In the genomic region with DNA sequence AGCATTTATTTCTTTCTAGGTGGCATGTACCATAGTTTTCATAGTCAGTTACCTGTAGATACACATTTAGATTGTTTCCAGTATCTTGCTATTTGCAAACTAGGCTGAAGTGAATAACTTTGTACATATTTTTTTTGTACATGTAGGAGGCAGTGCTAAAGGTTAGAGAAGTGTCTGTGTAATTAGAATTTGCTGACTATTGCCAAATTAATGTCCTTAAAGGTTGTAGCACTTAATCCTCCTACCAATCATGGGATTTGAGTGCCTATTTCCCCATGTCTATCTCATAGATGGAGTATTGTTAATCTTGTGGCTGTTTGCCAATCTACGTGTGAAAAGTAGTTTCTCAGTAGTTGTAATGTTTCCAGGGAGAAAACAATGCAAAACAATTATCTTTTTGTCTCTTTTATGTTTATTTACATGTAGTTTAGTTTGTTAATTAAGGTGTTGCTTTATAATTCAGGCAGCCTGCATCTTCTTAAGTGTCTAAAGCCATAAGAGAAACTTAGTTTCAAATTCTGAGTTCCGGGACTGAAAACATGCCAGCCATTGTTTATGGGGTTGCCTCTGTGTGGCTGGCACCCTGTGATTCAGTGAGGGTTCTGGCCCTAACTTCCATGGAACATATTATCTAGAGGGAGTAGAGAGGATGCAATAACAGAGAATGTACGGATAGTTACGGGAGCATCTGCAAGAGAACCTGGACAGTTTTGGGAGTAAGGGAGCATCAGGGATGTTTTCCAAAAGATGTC, we compare ENCODE assay signal across 15 cellular contexts.
A peak's percentile ranks its signal among the peaks of the same experiment; 100 is the strongest.
DNase-seq lines count a peak whose midpoint lies in the region; ATAC-seq, FAIRE-seq and TF ChIP-seq lines count a peak whose summit lies in the region.
"Had no signal": no experiment of that assay in that cellular context is flagged by ENCODE, and none has a peak within 500 bp of the region (broad histone marks: within the 10 kb centered on the region; RNA-seq: fewer than 3 reads in every experiment).

No MANE protein-coding gene starts in this region.

- no peaks in the 10 kb centered on the region for H4K20me1 ChIP-seq in keratinocyte (ENCODE audit: control insufficient read depth, extremely low read depth, insufficient read depth, low read length)

- FAIRE-seq in keratinocyte (lab: Jason Lieb, UNC) (no peak), GM19239 (lab: Jason Lieb, UNC) (no peak)

- ATAC-seq in GM19328 (IDR thresholded peaks at IDR 0.05; ENCODE audit: unreplicated experiment) (no peak), GM18909 (IDR thresholded peaks at IDR 0.05; ENCODE audit: poor library complexity, unreplicated experiment) (no peak), GM21447 (IDR thresholded peaks at IDR 0.05; ENCODE audit: unreplicated experiment) (no peak)
- ATAC-seq: CD8-positive, alpha-beta T cell had no signal

- no peak for TF ChIP-seq POLR2A in stomach (IDR thresholded peaks at IDR 0.05)

- dilution Hi-C loops in keratinocyte (cut with MboI; ENCODE audit: extremely low pct_ligation_motif_present, low sequenced_read_pairs), result no loop called here

- no peak for TF ChIP-seq CTCF in HEK293 (tag by site-specific recombination; IDR thresholded peaks at IDR 0.05)
- TF ChIP-seq CTCF in cardiac fibroblast (IDR thresholded peaks at IDR 0.05; ENCODE audit: low read depth, low read length), result no peak
- no peak for TF ChIP-seq CTCF in keratinocyte (optimal IDR thresholded peaks at IDR 0.05 in 1 of 3, IDR thresholded peaks at IDR 0.05 in 1 of 3, conservative IDR thresholded peaks at IDR 0.05 in 1 of 3; ENCODE audit: extremely low read depth in 1 of 3, insufficient read depth in 2 of 3, low read length in 3 of 3)
- no peak for TF ChIP-seq CTCF in stomach (IDR thresholded peaks at IDR 0.05)

- peaks cover 16% of the 10 kb centered on the region for H3K79me2 ChIP-seq in keratinocyte (ENCODE audit: control insufficient read depth, insufficient read depth, low read length)

- intact Hi-C loops in stomach (cut with DNase I; ENCODE audit: low total_unique reads), result no loop called here

- TF ChIP-seq EP300 in stomach (IDR thresholded peaks at IDR 0.05), result no peak

- H3K27ac ChIP-seq in HEK293 (ENCODE audit: extremely low read depth, low read depth, low read length) (no peak overlapping the region), keratinocyte (ENCODE audit: control insufficient read depth, insufficient read depth, low read length) (peak overlapping the region; percentile 35), stomach (peak overlapping the region in 3 of 5 donors; percentile 72 to 78 (median 77))
- H3K27ac ChIP-seq: neural progenitor cell had no signal

- H2AFZ ChIP-seq in keratinocyte (ENCODE audit: control insufficient read depth, low read length), result no peak overlapping the region
- H2AFZ ChIP-seq: neural progenitor cell had no signal

- POLR2A ChIA-PET in HEK293 (lab: Yijun Ruan, JAX), result no interaction called here

- H3K36me3 ChIP-seq in HEK293 (ENCODE audit: control insufficient read depth in 2 of 2, insufficient read depth in 1 of 2, low read length in 2 of 2) (no peaks in the 10 kb centered on the region), keratinocyte (ENCODE audit: control insufficient read depth in 2 of 2, extremely low read depth in 1 of 2, insufficient read depth in 2 of 2, low read length in 2 of 2) (no peaks in the 10 kb centered on the region), stomach (no peaks in the 10 kb centered on the region)
- H3K36me3 ChIP-seq: neural progenitor cell had no signal

- H3K9me1 ChIP-seq in keratinocyte (ENCODE audit: control insufficient read depth, extremely low read depth, insufficient read depth, low read length), result no peaks in the 10 kb centered on the region

- no peak overlapping the region for H3K4me3 ChIP-seq in HEK293 (ENCODE audit: low read depth, low read length)
- no peak overlapping the region for H3K4me3 ChIP-seq in cardiac fibroblast (replicated peaks in 1 of 2; ENCODE audit: low read depth in 2 of 2, low read length in 2 of 2)
- no peak overlapping the region for H3K4me3 ChIP-seq in keratinocyte (ENCODE audit: control insufficient read depth in 2 of 3, extremely low read depth in 1 of 3, insufficient read depth in 2 of 3, low read depth in 1 of 3, low read length in 3 of 3)
- H3K4me3 ChIP-seq in stomach, result no peak overlapping the region
- H3K4me3 ChIP-seq: neural progenitor cell had no signal

- CTCF ChIA-PET in HEK293 (lab: Yijun Ruan, JAX), result interaction anchor here (2.0 kb wide), 1 partner anchor 16 kb away, joined by 8 read pairs; no protein-coding TSS in a partner anchor

- DNase-seq in cardiac fibroblast (ENCODE audit: low read depth in 2 of 2) (peak; percentile 25 to 34), keratinocyte (ENCODE audit: low read depth, low spot score) (no peak), stomach (no peak), GM19239 (ENCODE audit: insufficient read length, low spot score) (no peak)
- DNase-seq: activated CD4-positive, alpha-beta T cell treated with anti-CD3 and anti-CD28 coated beads, Interleukin-2, amount 50 U/mL, for 1 hour; activated naive CD4-positive, alpha-beta T cell; CD8-positive, alpha-beta T cell; SK-N-SH; stimulated activated CD4-positive, alpha-beta T cell treated with anti-CD3 and anti-CD28 coated beads, Interleukin-4, amount 100 ng/mL, for 4 hours; trophoblast cell had no signal

- H3K9me3 ChIP-seq in HEK293 (ENCODE audit: control insufficient read depth, insufficient read depth, low read depth, low read length) (no peaks in the 10 kb centered on the region), keratinocyte (ENCODE audit: control insufficient read depth, low read depth, low read length) (no peaks in the 10 kb centered on the region), stomach (no peaks in the 10 kb centered on the region)
- H3K9me3 ChIP-seq: SK-N-SH had no signal

- H3K4me2 ChIP-seq in keratinocyte (ENCODE audit: control insufficient read depth, extremely low read depth, insufficient read depth, low read depth, low read length), result peak overlapping the region; percentile 59
- H3K4me2 ChIP-seq: neural progenitor cell, SK-N-SH had no signal

- H3K27me3 ChIP-seq in keratinocyte (ENCODE audit: control insufficient read depth, extremely low read depth, insufficient read depth, low read length), result no peaks in the 10 kb centered on the region
- no peaks in the 10 kb centered on the region for H3K27me3 ChIP-seq in stomach
- H3K27me3 ChIP-seq: neural progenitor cell had no signal

- H3K9ac ChIP-seq in keratinocyte (ENCODE audit: control insufficient read depth, extremely low read depth, insufficient read depth, low read length), result no peak overlapping the region
- H3K9ac ChIP-seq: neural progenitor cell, SK-N-SH had no signal

- WGBS in stomach, 5 donors, result 50 to 63% (median 59%) methylated on average over 4 of the region's 4 CpGs

- peaks cover 8% of the 10 kb centered on the region; the same call in 1 of the 2 replicates for H3K4me1 ChIP-seq in HEK293 (ENCODE audit: control insufficient read depth, insufficient read depth, low read length)
- H3K4me1 ChIP-seq in keratinocyte (ENCODE audit: control insufficient read depth, extremely low read depth, insufficient read depth, low read length), result peaks cover 41% of the 10 kb centered on the region
- peaks cover 28 to 97% (median 65%) of the 10 kb centered on the region in 4 donors for H3K4me1 ChIP-seq in stomach

TF ChIP-seq in HEK293, 187 proteins besides CTCF, POLR2A, EP300 and RAD21:
- no peak for TF ChIP-seq ZNF23 (tag by site-specific recombination; IDR thresholded peaks at IDR 0.05; ENCODE audit: borderline replicate concordance)
- peak; percentile 27; the same call in 1 of the 2 replicates for TF ChIP-seq ZBTB17 (tag by site-specific recombination; IDR thresholded peaks at IDR 0.05)
- TF ChIP-seq, protein P1, sequence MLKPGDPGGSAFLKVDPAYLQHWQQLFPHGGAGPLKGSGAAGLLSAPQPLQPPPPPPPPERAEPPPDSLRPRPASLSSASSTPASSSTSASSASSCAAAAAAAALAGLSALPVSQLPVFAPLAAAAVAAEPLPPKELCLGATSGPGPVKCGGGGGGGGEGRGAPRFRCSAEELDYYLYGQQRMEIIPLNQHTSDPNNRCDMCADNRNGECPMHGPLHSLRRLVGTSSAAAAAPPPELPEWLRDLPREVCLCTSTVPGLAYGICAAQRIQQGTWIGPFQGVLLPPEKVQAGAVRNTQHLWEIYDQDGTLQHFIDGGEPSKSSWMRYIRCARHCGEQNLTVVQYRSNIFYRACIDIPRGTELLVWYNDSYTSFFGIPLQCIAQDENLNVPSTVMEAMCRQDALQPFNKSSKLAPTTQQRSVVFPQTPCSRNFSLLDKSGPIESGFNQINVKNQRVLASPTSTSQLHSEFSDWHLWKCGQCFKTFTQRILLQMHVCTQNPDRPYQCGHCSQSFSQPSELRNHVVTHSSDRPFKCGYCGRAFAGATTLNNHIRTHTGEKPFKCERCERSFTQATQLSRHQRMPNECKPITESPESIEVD (tag by site-specific recombination; IDR thresholded peaks at IDR 0.05), result peak; percentile 36; the same call in 1 of the 2 replicates

Comparison
In these comparisons a context has a peak if more than half of its experiments do, and no peak if none do; other contexts are left out.
1. DNase-seq: peak in cardiac fibroblast (2 of 2); none in keratinocyte (single experiment), stomach (single experiment) and GM19239 (single experiment).